Comparison of ENCODE assay signal across 19 cellular contexts in the genomic region with DNA sequence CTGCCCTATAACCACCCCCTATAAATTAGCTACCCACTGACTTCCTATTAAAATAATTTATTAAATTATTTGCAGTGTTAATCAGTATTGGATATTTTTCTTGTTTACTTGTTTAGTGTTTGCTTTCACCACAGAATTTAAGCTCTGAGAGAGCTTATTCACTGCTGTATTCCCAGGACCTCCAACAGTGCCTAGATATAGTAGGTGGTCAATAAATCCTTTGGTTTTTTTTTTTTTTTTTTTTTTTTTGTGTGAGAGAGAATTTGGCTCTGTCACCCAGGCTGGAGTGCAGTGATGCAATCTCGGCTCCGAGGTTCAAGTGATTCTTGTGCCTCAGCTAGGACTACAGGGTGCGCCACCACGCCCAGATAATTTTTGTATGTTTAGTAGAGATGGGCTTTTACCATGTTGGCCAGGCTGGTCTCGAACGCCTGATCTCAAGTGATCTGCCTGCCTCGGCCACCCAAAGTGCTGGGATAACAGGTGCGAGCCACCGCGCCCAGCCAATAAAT. TPM values are rescaled to one million over a fixed set of nuclear protein-coding genes. Genes with fewer than 3 reads are reported as not detected.
DNase-seq lines count a peak whose midpoint lies in the region; ATAC-seq and TF ChIP-seq lines count a peak whose summit lies in the region.
"Had no signal": no experiment of that assay in that cellular context is flagged by ENCODE, and none has a peak within 500 bp of the region (broad histone marks: within the 10 kb centered on the region; RNA-seq: fewer than 3 reads in every experiment).

No MANE protein-coding gene starts in this region.

- peaks cover 32% of the 10 kb centered on the region for H3K79me2 ChIP-seq in neural cell (replicated peaks; ENCODE audit: insufficient read depth, low read length)

- peak overlapping the region in 5 of 7 donors; percentile 20 to 80 (median 32) for H3K27ac Mint-ChIP-seq in CD4-positive, alpha-beta memory T cell
- H3K27ac Mint-ChIP-seq in activated naive CD8-positive, alpha-beta T cell, result no peak overlapping the region
- H3K27ac Mint-ChIP-seq: H9 had no signal

- no peak overlapping the region for H3K9ac ChIP-seq in BLaER1
- no peak overlapping the region for H3K9ac ChIP-seq in neural cell (ENCODE audit: low read length)
- H3K9ac ChIP-seq: KMS-11 had no signal

- H3K4me3 Mint-ChIP-seq in CD4-positive, alpha-beta memory T cell, result peak overlapping the region in 3 of 8 donors; percentile 30 to 58 (median 33)
- peak overlapping the region; percentile 72 for H3K4me3 Mint-ChIP-seq in activated naive CD8-positive, alpha-beta T cell

- H3K36me3 Mint-ChIP-seq in CD4-positive, alpha-beta memory T cell, result peaks cover 0 to 5% of the 10 kb centered on the region in 2 donors
- peaks cover 4% of the 10 kb centered on the region for H3K36me3 Mint-ChIP-seq in activated naive CD8-positive, alpha-beta T cell

- intact Hi-C loops in CD4-positive, alpha-beta memory T cell (cut with micrococcal nuclease), result loop anchor here (2.0 to 5.0 kb wide), 5 partner anchors 47 to 379 kb away; a partner anchor contains a TSS

- no peaks in the 10 kb centered on the region for H3K9me2 ChIP-seq in neural cell (ENCODE audit: insufficient read depth, low read length)

- ATAC-seq in GM19455 (IDR thresholded peaks at IDR 0.05; ENCODE audit: unreplicated experiment), result no peak
- ATAC-seq in GM19324 (IDR thresholded peaks at IDR 0.05; ENCODE audit: low FRiP score, unreplicated experiment), result no peak
- ATAC-seq in GM21529 (IDR thresholded peaks at IDR 0.05; ENCODE audit: unreplicated experiment), result no peak
- ATAC-seq: pancreas had no signal

- TF ChIP-seq CTCF in neural cell (IDR thresholded peaks at IDR 0.05; ENCODE audit: poor library complexity, severe bottlenecking), result no peak

- H3K4me1 Mint-ChIP-seq in CD4-positive, alpha-beta memory T cell, result peaks cover 20 to 42% (median 30%) of the 10 kb centered on the region in 4 donors
- H3K4me1 Mint-ChIP-seq in activated naive CD8-positive, alpha-beta T cell (ENCODE audit: low read depth), result peaks cover 36% of the 10 kb centered on the region

- no peaks in the 10 kb centered on the region for H3K9me3 ChIP-seq in BLaER1
- no peaks in the 10 kb centered on the region for H3K9me3 ChIP-seq in CD4-positive, alpha-beta memory T cell (ENCODE audit: control insufficient read depth in 1 of 2, low read length in 2 of 2)
- H3K9me3 ChIP-seq in neural cell (ENCODE audit: low read length), result no peaks in the 10 kb centered on the region
- H3K9me3 ChIP-seq: BE2C, pancreas, testis had no signal

- H3K27me3 ChIP-seq in BLaER1 (no peaks in the 10 kb centered on the region), neural cell (ENCODE audit: insufficient read depth, low read depth, low read length) (no peaks in the 10 kb centered on the region)
- no peaks in the 10 kb centered on the region for H3K27me3 ChIP-seq in CD4-positive, alpha-beta memory T cell (ENCODE audit: insufficient read depth, low read length)
- H3K27me3 ChIP-seq: BE2C, pancreas, testis had no signal

- H3F3A ChIP-seq in neural cell (ENCODE audit: insufficient read depth, low read length, poor library complexity, severe bottlenecking), result no peaks in the 10 kb centered on the region

- H3K27ac ChIP-seq in BLaER1 (no peak overlapping the region), neural cell (ENCODE audit: low read length) (no peak overlapping the region)
- no peak overlapping the region for H3K27ac ChIP-seq in CD4-positive, alpha-beta memory T cell (ENCODE audit: low read depth, low read length)
- H3K27ac ChIP-seq: KMS-11, pancreas, RWPE1 had no signal

- peak overlapping the region; percentile 63; the same call in 1 of the 2 replicates for H3K4me2 ChIP-seq in BLaER1
- no peak overlapping the region for H3K4me2 ChIP-seq in neural cell (ENCODE audit: low read length)
- H3K4me2 ChIP-seq: KMS-11 had no signal

- H2AFZ ChIP-seq in neural cell (ENCODE audit: low read depth, low read length), result peak overlapping the region; percentile 96

- no peak for DNase-seq in CD4-positive, alpha-beta memory T cell
- DNase-seq in NCI-H1092 (lab: John Stamatoyannopoulos, UW), result no peak
- DNase-seq: activated gamma-delta T cell; BE2C; foreskin fibroblast; H9; NCI-H1417; pancreas; stimulated activated CD4-positive, alpha-beta T cell treated with anti-CD3 and anti-CD28 coated beads, Interleukin-4, amount 100 ng/mL, for 1 hour; testis; WERI-Rb-1 had no signal

- H4K20me1 ChIP-seq in BLaER1, result 0 out of 2 replicates have a peak, but pooled peaks cover 9% of the 10 kb centered on the region
- H4K20me1 ChIP-seq in neural cell (ENCODE audit: insufficient read depth), result no peaks in the 10 kb centered on the region

- no peak for TF ChIP-seq EP300 in neural cell (conservative IDR thresholded peaks at IDR 0.05; ENCODE audit: poor library complexity, severe bottlenecking)

- peaks cover 32% of the 10 kb centered on the region for H3K4me1 ChIP-seq in BLaER1
- peaks cover 26% of the 10 kb centered on the region for H3K4me1 ChIP-seq in CD4-positive, alpha-beta memory T cell (ENCODE audit: insufficient read depth, low read length)
- H3K4me1 ChIP-seq: BE2C had no signal

- no peaks in the 10 kb centered on the region for H3K9me3 Mint-ChIP-seq in CD4-positive, alpha-beta memory T cell
- H3K9me3 Mint-ChIP-seq in activated naive CD8-positive, alpha-beta T cell (ENCODE audit: low read depth), result no peaks in the 10 kb centered on the region
- H3K9me3 Mint-ChIP-seq: H9 had no signal

- TF ChIP-seq RAD21 in neural cell (conservative IDR thresholded peaks at IDR 0.05), result no peak

- H3K4me3 ChIP-seq in BLaER1 (no peak overlapping the region), neural cell (ENCODE audit: low read length) (no peak overlapping the region)
- H3K4me3 ChIP-seq in CD4-positive, alpha-beta memory T cell (ENCODE audit: low read length in 2 of 2), result no peak overlapping the region

- peaks cover 4 to 5% of the 10 kb centered on the region in 2 donors for H3K27me3 Mint-ChIP-seq in CD4-positive, alpha-beta memory T cell
- peaks cover 3% of the 10 kb centered on the region for H3K27me3 Mint-ChIP-seq in activated naive CD8-positive, alpha-beta T cell

- POLR2A ChIA-PET in CD4-positive, alpha-beta memory T cell (lab: Charles Lee; ENCODE audit: partially characterized antibody), result interaction anchor here (0.6 to 0.7 kb wide), 2 partner anchors 8 to 46 kb away, joined by 3 read pairs; no protein-coding TSS in a partner anchor

- no peaks in the 10 kb centered on the region for H3K36me3 ChIP-seq in BLaER1
- H3K36me3 ChIP-seq in CD4-positive, alpha-beta memory T cell (ENCODE audit: insufficient read depth, low read length), result no peaks in the 10 kb centered on the region
- no peaks in the 10 kb centered on the region for H3K36me3 ChIP-seq in neural cell (ENCODE audit: insufficient read depth, low read length)
- H3K36me3 ChIP-seq: BE2C, pancreas, WERI-Rb-1 had no signal

- CTCF ChIA-PET in CD4-positive, alpha-beta memory T cell (lab: Charles Lee; ENCODE audit: partially characterized antibody), result no interaction called here

TF ChIP-seq in neural cell, 6 proteins besides CTCF, POLR2A, EP300 and RAD21:
- TF ChIP-seq, protein P1, sequence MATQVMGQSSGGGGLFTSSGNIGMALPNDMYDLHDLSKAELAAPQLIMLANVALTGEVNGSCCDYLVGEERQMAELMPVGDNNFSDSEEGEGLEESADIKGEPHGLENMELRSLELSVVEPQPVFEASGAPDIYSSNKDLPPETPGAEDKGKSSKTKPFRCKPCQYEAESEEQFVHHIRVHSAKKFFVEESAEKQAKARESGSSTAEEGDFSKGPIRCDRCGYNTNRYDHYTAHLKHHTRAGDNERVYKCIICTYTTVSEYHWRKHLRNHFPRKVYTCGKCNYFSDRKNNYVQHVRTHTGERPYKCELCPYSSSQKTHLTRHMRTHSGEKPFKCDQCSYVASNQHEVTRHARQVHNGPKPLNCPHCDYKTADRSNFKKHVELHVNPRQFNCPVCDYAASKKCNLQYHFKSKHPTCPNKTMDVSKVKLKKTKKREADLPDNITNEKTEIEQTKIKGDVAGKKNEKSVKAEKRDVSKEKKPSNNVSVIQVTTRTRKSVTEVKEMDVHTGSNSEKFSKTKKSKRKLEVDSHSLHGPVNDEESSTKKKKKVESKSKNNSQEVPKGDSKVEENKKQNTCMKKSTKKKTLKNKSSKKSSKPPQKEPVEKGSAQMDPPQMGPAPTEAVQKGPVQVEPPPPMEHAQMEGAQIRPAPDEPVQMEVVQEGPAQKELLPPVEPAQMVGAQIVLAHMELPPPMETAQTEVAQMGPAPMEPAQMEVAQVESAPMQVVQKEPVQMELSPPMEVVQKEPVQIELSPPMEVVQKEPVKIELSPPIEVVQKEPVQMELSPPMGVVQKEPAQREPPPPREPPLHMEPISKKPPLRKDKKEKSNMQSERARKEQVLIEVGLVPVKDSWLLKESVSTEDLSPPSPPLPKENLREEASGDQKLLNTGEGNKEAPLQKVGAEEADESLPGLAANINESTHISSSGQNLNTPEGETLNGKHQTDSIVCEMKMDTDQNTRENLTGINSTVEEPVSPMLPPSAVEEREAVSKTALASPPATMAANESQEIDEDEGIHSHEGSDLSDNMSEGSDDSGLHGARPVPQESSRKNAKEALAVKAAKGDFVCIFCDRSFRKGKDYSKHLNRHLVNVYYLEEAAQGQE (IDR thresholded peaks at IDR 0.05; ENCODE audit: borderline replicate concordance), result no peak
- TF ChIP-seq SMC3 (conservative IDR thresholded peaks at IDR 0.05; ENCODE audit: poor library complexity), result no peak
- no peak for TF ChIP-seq EZH2 (IDR thresholded peaks at IDR 0.05; ENCODE audit: borderline replicate concordance, insufficient read depth, low read length, poor library complexity, severe bottlenecking)
- no peak for TF ChIP-seq MXI1 (conservative IDR thresholded peaks at IDR 0.05; ENCODE audit: poor library complexity, severe bottlenecking)
- no peak for TF ChIP-seq TAF1 (IDR thresholded peaks at IDR 0.05; ENCODE audit: low read depth)
- TF ChIP-seq POLR2AphosphoS5 (IDR thresholded peaks at IDR 0.05), result no peak
TF ChIP-seq in neural cell: peak in this region for 0.

RNA-seq across cellular contexts. Expression of a gene that starts 1.1 kb away (rescaled TPM):
- total RNA-seq in CD4-positive, alpha-beta memory T cell, result 10 to 100 TPM; 45.1 to 46.9 TPM
- 10 to 100 TPM; 45.2 to 47.8 TPM for polyA plus RNA-seq in CD4-positive, alpha-beta memory T cell
- polyA plus RNA-seq in neural cell, result 101 and 117 TPM in 2 replicates
- 120 and 123 TPM in 2 replicates for polyA minus RNA-seq in neural cell
